In the genomic region with DNA sequence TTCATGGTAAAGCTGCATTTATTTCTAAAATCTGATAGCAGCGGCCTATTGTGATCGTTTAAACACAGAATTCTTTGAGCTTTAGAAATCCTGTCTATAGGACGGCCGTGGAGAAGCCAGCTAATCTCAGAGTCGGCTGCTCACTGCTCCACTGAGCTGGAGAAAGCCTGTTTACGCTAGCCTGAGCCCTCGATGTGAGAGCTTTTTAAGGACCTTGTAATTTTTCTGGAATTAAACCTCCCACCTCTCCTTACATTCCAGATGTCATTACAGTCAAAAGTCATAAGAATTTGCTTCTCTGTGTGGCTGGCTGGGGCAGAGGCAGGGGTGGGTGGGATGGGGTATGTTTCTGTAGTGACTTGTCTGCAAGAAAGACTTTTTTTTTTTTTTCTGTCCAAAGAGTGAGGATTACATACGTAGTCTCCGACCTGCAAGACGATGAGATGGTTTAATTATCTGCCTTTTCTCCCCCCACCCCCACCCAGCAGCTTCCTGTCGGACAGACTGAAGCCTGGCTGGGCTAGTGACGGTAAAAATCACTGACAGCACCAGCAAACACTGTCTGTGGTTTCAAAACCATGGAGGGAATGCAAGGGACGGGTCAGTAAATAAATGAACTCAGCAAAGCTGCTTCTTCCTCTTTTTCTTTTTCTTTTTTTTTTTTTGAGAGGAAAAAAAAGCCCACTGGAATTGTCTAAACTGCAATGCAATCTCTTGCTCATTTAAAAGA, we compare ENCODE assay signal across 8 cellular contexts. TPM values are rescaled to one million over a fixed set of nuclear protein-coding genes. Genes with fewer than 3 reads are reported as not detected.
DNase-seq lines count a peak whose midpoint lies in the region; ATAC-seq and TF ChIP-seq lines count a peak whose summit lies in the region.

No MANE protein-coding gene starts in this region.

- peaks cover 82% of the 10 kb centered on the region for H3K4me1 Mint-ChIP-seq in nephron
- peaks cover 33% of the 10 kb centered on the region for H3K4me1 Mint-ChIP-seq in activated CD4-positive, alpha-beta memory T cell treated with anti-CD3 and anti-CD28 coated beads for 36 hours (ENCODE audit: low read depth)

- peaks cover 4% of the 10 kb centered on the region for H3K36me3 ChIP-seq in effector memory CD4-positive, alpha-beta T cell (ENCODE audit: control insufficient read depth, insufficient read depth, low read length)

- no peaks in the 10 kb centered on the region for H3K9me3 Mint-ChIP-seq in nephron
- H3K9me3 Mint-ChIP-seq in activated CD4-positive, alpha-beta memory T cell treated with anti-CD3 and anti-CD28 coated beads for 36 hours, result no peaks in the 10 kb centered on the region

- peak overlapping the region; percentile 97 to 98 (median 98) for H3K27ac Mint-ChIP-seq in nephron
- H3K27ac Mint-ChIP-seq in activated CD4-positive, alpha-beta memory T cell treated with anti-CD3 and anti-CD28 coated beads for 36 hours, result no peak overlapping the region

- H3K27ac ChIP-seq in effector memory CD4-positive, alpha-beta T cell (ENCODE audit: insufficient read depth, low read length, poor library complexity, severe bottlenecking), result peak overlapping the region; percentile 82

- H3K4me1 ChIP-seq in effector memory CD4-positive, alpha-beta T cell (ENCODE audit: control insufficient read depth, insufficient read depth, low read length, poor library complexity, severe bottlenecking), result peaks cover 38% of the 10 kb centered on the region

- no peaks in the 10 kb centered on the region for H3K9me3 ChIP-seq in effector memory CD4-positive, alpha-beta T cell (ENCODE audit: control insufficient read depth, low read length)

- peak; percentile 95 for DNase-seq in EL
- DNase-seq in NCI-H82 treated with DMSO at 0.1 percent for 48 hours (lab: John Stamatoyannopoulos, UW; ENCODE audit: unreplicated experiment), result peak; percentile 38
- no peak for DNase-seq in effector memory CD4-positive, alpha-beta T cell
- DNase-seq in activated CD8-positive, alpha-beta memory T cell treated with anti-CD3 and anti-CD28 coated beads, Interleukin-2, amount 50 U/mL, for 48 hours, result no peak
- DNase-seq in dermis blood vessel endothelial cell, result no peak
- no peak for DNase-seq in activated CD4-positive, alpha-beta memory T cell treated with anti-CD3 and anti-CD28 coated beads for 36 hours

- ATAC-seq in GM19324 (IDR thresholded peaks at IDR 0.05; ENCODE audit: low FRiP score, unreplicated experiment), result no peak

- TF ChIP-seq CTCF in nephron (IDR thresholded peaks at IDR 0.05; ENCODE audit: unreplicated experiment in 3 of 3), result no peak

- intact Hi-C loops in activated CD4-positive, alpha-beta memory T cell treated with anti-CD3 and anti-CD28 coated beads for 36 hours (cut with micrococcal nuclease), result loop anchor here (2.0 kb wide), 1 partner anchor 39 kb away; a partner anchor contains a TSS

- H3K4me3 Mint-ChIP-seq in nephron, result peak overlapping the region; percentile 63 to 80 (median 76)
- H3K4me3 Mint-ChIP-seq in activated CD4-positive, alpha-beta memory T cell treated with anti-CD3 and anti-CD28 coated beads for 36 hours, result no peak overlapping the region

- CTCF ChIA-PET in activated CD4-positive, alpha-beta memory T cell treated with anti-CD3 and anti-CD28 coated beads for 36 hours (lab: Charles Lee), result interaction anchor here (0.6 to 2.8 kb wide), 10 partner anchors 13 to 1095 kb away, joined by 3 to 16 read pairs (median 3); a partner anchor contains a TSS

- no peak overlapping the region for H3K4me3 ChIP-seq in effector memory CD4-positive, alpha-beta T cell (ENCODE audit: insufficient read depth, low read depth, low read length, poor library complexity, severe bottlenecking)

- POLR2A ChIA-PET in activated CD4-positive, alpha-beta memory T cell treated with anti-CD3 and anti-CD28 coated beads for 36 hours (lab: Charles Lee), result interaction anchor here (0.7 to 3.0 kb wide), 5 partner anchors 10 to 38 kb away, joined by 4 to 17 read pairs (median 4); a partner anchor contains a TSS

- no peaks in the 10 kb centered on the region for H3K27me3 Mint-ChIP-seq in nephron (ENCODE audit: low read depth)
- no peaks in the 10 kb centered on the region for H3K27me3 Mint-ChIP-seq in activated CD4-positive, alpha-beta memory T cell treated with anti-CD3 and anti-CD28 coated beads for 36 hours

- H3K27me3 ChIP-seq in effector memory CD4-positive, alpha-beta T cell (replicated peaks; ENCODE audit: control insufficient read depth, insufficient read depth, low read length, poor library complexity, severe bottlenecking), result no peaks in the 10 kb centered on the region

- peaks cover 6% of the 10 kb centered on the region for H3K36me3 Mint-ChIP-seq in nephron (ENCODE audit: low read depth)
- H3K36me3 Mint-ChIP-seq in activated CD4-positive, alpha-beta memory T cell treated with anti-CD3 and anti-CD28 coated beads for 36 hours, result no peaks in the 10 kb centered on the region

RNA-seq across cellular contexts. Expression of a gene that starts 31.8 kb away (rescaled TPM):
- 65.7 and 124 TPM in 2 replicates for total RNA-seq in dermis blood vessel endothelial cell
- total RNA-seq in activated CD4-positive, alpha-beta memory T cell treated with anti-CD3 and anti-CD28 coated beads for 36 hours, result 10 to 100 TPM; 46.8 to 50.3 TPM

RNA-seq across cellular contexts. Expression of a gene that starts 38.1 kb away (rescaled TPM):
- 3.6 and 4.6 TPM in 2 replicates for total RNA-seq in dermis blood vessel endothelial cell
- 10 to 100 TPM; 10.1 to 11.1 TPM for total RNA-seq in activated CD4-positive, alpha-beta memory T cell treated with anti-CD3 and anti-CD28 coated beads for 36 hours

RNA-seq across cellular contexts. Expression of a gene that starts 38.4 kb away (rescaled TPM):
- 7.1 and 13.7 TPM in 2 replicates for total RNA-seq in dermis blood vessel endothelial cell
- total RNA-seq in activated CD4-positive, alpha-beta memory T cell treated with anti-CD3 and anti-CD28 coated beads for 36 hours, result 10 to 100 TPM; 14.7 to 17.8 TPM

Comparison
In these comparisons a context has a peak if more than half of its experiments do, and no peak if none do; other contexts are left out.
1. DNase-seq: peak in EL (single experiment) and NCI-H82 treated with DMSO at 0.1 percent for 48 hours (single experiment); none in effector memory CD4-positive, alpha-beta T cell (0 of 3), activated CD8-positive, alpha-beta memory T cell treated with anti-CD3 and anti-CD28 coated beads, Interleukin-2, amount 50 U/mL, for 48 hours (single experiment), dermis blood vessel endothelial cell (single experiment) and activated CD4-positive, alpha-beta memory T cell treated with anti-CD3 and anti-CD28 coated beads for 36 hours (single experiment).